9 cellular contexts compared by ENCODE assay signal in the genomic region with DNA sequence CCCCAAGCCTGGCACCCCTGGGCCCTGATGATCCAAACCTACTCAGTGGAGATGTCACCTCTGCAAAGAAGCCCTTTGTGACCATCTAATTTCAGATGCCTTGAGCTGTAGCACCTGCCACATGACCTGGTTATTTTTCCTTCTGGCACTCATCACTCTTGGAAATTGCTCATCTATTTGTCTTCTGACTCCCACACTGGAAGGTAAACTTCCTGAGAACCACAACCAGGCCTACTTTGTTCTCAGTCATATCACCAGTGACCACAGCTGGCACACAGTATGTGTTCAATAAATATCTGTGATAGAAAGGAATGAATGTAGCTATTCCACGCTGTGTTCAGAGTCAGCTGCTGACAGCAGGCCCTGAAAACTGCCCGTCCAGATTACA.
A peak's percentile ranks its signal among the peaks of the same experiment; 100 is the strongest.
DNase-seq lines count a peak whose midpoint lies in the region; TF ChIP-seq lines count a peak whose summit lies in the region.
"Had no signal": no experiment of that assay in that cellular context is flagged by ENCODE, and none has a peak within 500 bp of the region (broad histone marks: within the 10 kb centered on the region; RNA-seq: fewer than 3 reads in every experiment).

No MANE protein-coding gene starts in this region.

- H3K36me3 ChIP-seq in neural progenitor cell = no peaks in the 10 kb centered on the region
- H3K36me3 ChIP-seq: SJSA1 had no signal

- no peak overlapping the region for H2AFZ ChIP-seq in neural progenitor cell (replicated peaks)

- H3K4me3 ChIP-seq in neural progenitor cell = no peak overlapping the region
- H3K4me3 ChIP-seq: SJSA1 had no signal

- no peak overlapping the region for H3K27ac Mint-ChIP-seq in neural progenitor cell

- H4K20me1 ChIP-seq in neural progenitor cell (ENCODE audit: low read depth) = no peaks in the 10 kb centered on the region

- no peaks in the 10 kb centered on the region for H3K27me3 Mint-ChIP-seq in neural progenitor cell (ENCODE audit: insufficient read depth, low read depth)

- no peaks in the 10 kb centered on the region for H3K9me3 ChIP-seq in neural progenitor cell (ENCODE audit: low read depth)
- H3K9me3 ChIP-seq: SJSA1 had no signal

- H3K4me2 ChIP-seq in neural progenitor cell = no peak overlapping the region

- H3K4me1 Mint-ChIP-seq in neural progenitor cell = peaks cover 39% of the 10 kb centered on the region

- H3K27me3 ChIP-seq in neural progenitor cell = no peaks in the 10 kb centered on the region
- H3K27me3 ChIP-seq: SJSA1 had no signal

- no peak for TF ChIP-seq CTCF in neural progenitor cell (IDR thresholded peaks at IDR 0.05)

- H3F3A ChIP-seq in neural progenitor cell (ENCODE audit: low read depth) = peaks cover 3% of the 10 kb centered on the region

- peak overlapping the region; percentile 8 for H3K4me3 Mint-ChIP-seq in neural progenitor cell

- H3K27ac ChIP-seq in neural progenitor cell = no peak overlapping the region
- H3K27ac ChIP-seq: SJSA1 had no signal

- peak; percentile 92 for DNase-seq in DMS53 (lab: John Stamatoyannopoulos, UW)
- DNase-seq in NCI-H146 treated with DMSO at 0.1 percent for 48 hours (lab: John Stamatoyannopoulos, UW; ENCODE audit: unreplicated experiment) = peak; percentile 19
- DNase-seq in dermis blood vessel endothelial cell = peak; percentile 49
- DNase-seq in neural progenitor cell (ENCODE audit: low spot score) = no peak
- DNase-seq in GM19240 (ENCODE audit: insufficient read length, low spot score) = no peak
- no peak for DNase-seq in activated CD8-positive, alpha-beta memory T cell treated with anti-CD3 and anti-CD28 coated beads, Interleukin-2, amount 50 U/mL, for 48 hours
- DNase-seq in activated naive CD4-positive, alpha-beta T cell treated with Interleukin-2 at 50 U/mL for 16 hours = no peak
- DNase-seq in NCI-H748 (lab: John Stamatoyannopoulos, UW; ENCODE audit: unreplicated experiment) = no peak

- H3K79me2 ChIP-seq in neural progenitor cell (ENCODE audit: low read depth) = no peaks in the 10 kb centered on the region

- peaks cover 28% of the 10 kb centered on the region for H3K4me1 ChIP-seq in neural progenitor cell

- no peaks in the 10 kb centered on the region for H3K36me3 Mint-ChIP-seq in neural progenitor cell

- H3K9ac ChIP-seq in neural progenitor cell = no peak overlapping the region

- peaks cover 2% of the 10 kb centered on the region for H3K9me3 Mint-ChIP-seq in neural progenitor cell

Comparison
In these comparisons a context has a peak if more than half of its experiments do, and no peak if none do; other contexts are left out.
1. DNase-seq: peak in DMS53 (single experiment), NCI-H146 treated with DMSO at 0.1 percent for 48 hours (single experiment) and dermis blood vessel endothelial cell (single experiment); none in neural progenitor cell (single experiment), GM19240 (single experiment), activated CD8-positive, alpha-beta memory T cell treated with anti-CD3 and anti-CD28 coated beads, Interleukin-2, amount 50 U/mL, for 48 hours (single experiment), activated naive CD4-positive, alpha-beta T cell treated with Interleukin-2 at 50 U/mL for 16 hours (single experiment) and NCI-H748 (single experiment).